In genomic region chr22:40408718-40409612, GRCh38 we compare ENCODE assay signal across 21 cellular contexts. TPM values are rescaled to one million over a fixed set of nuclear protein-coding genes. Genes with fewer than 3 reads are reported as not detected.
DNase-seq lines count a peak whose midpoint lies in the region; ATAC-seq and TF ChIP-seq lines count a peak whose summit lies in the region.
"Had no signal": no experiment of that assay in that cellular context is flagged by ENCODE, and none has a peak within 500 bp of the region (broad histone marks: within the 10 kb centered on the region; RNA-seq: fewer than 3 reads in every experiment).

No MANE protein-coding gene starts in this region.

- peaks cover 13% of the 10 kb centered on the region; the same call in 1 of the 2 replicates for H3K36me3 Mint-ChIP-seq in HFFc6 (ENCODE audit: low read depth)

- no peak for ATAC-seq in Right ventricle myocardium superior (ENCODE audit: poor library complexity)
- ATAC-seq in lower lobe of right lung: no peak
- no peak for ATAC-seq in upper lobe of right lung
- ATAC-seq in GM18873 (IDR thresholded peaks at IDR 0.05; ENCODE audit: low FRiP score, unreplicated experiment): no peak
- ATAC-seq: left ventricle myocardium superior had no signal

- H3K27ac Mint-ChIP-seq in HFFc6: no peak overlapping the region
- H3K27ac Mint-ChIP-seq: neural progenitor cell; T-helper 1 cell treated with Interleukin-12 subunit alpha and Interleukin-12 subunit beta and Interleukin-4 antibody, amounts not matched to agents 30 μg/mL and 1 μg/mL, for 36 hours had no signal

- H3K4me1 Mint-ChIP-seq in HFFc6 (ENCODE audit: low read depth): peaks cover 6% of the 10 kb centered on the region; the same call in 1 of the 2 replicates
- H3K4me1 Mint-ChIP-seq: neural progenitor cell had no signal

- peaks cover 14% of the 10 kb centered on the region for H3K27me3 Mint-ChIP-seq in HFFc6 (ENCODE audit: insufficient read depth)
- H3K27me3 Mint-ChIP-seq: CD4-positive, alpha-beta memory T cell had no signal

- H3K4me1 ChIP-seq in cardiac muscle cell (ENCODE audit: low read depth): peaks cover 7% of the 10 kb centered on the region
- peaks cover 90% of the 10 kb centered on the region for H3K4me1 ChIP-seq in Karpas-422 (ENCODE audit: low read length)
- H3K4me1 ChIP-seq in lower lobe of right lung: no peaks in the 10 kb centered on the region
- H3K4me1 ChIP-seq in upper lobe of right lung: peaks cover under 1% of the 10 kb centered on the region
- H3K4me1 ChIP-seq: neural progenitor cell, SJCRH30, testis had no signal

- no peak overlapping the region for H3K4me3 ChIP-seq in cardiac muscle cell
- no peak overlapping the region for H3K4me3 ChIP-seq in Karpas-422 (ENCODE audit: low read length)
- no peak overlapping the region for H3K4me3 ChIP-seq in lower lobe of right lung
- H3K4me3 ChIP-seq in upper lobe of right lung: no peak overlapping the region
- H3K4me3 ChIP-seq: neural progenitor cell, SJCRH30, testis had no signal

- H3K9me3 Mint-ChIP-seq in HFFc6: no peaks in the 10 kb centered on the region
- H3K9me3 Mint-ChIP-seq: immature natural killer cell; neural progenitor cell; T-helper 1 cell treated with Interleukin-12 subunit alpha and Interleukin-12 subunit beta and Interleukin-4 antibody, amounts not matched to agents 30 μg/mL and 1 μg/mL, for 36 hours had no signal

- H3K79me2 ChIP-seq in Karpas-422 (ENCODE audit: low read length): peaks cover 4% of the 10 kb centered on the region; the same call in 1 of the 2 replicates

- H3K9me2 ChIP-seq in Karpas-422 (replicated peaks; ENCODE audit: insufficient read depth, low read length): no peaks in the 10 kb centered on the region

- intact Hi-C loops in Right ventricle myocardium superior (cut with DNase I) (no loop called here), lower lobe of right lung (cut with DNase I) (no loop called here), upper lobe of right lung (cut with DNase I) (no loop called here)

- H3K27me3 ChIP-seq in cardiac muscle cell: no peaks in the 10 kb centered on the region
- H3K27me3 ChIP-seq in Karpas-422 (ENCODE audit: low read length): no peaks in the 10 kb centered on the region
- no peaks in the 10 kb centered on the region for H3K27me3 ChIP-seq in lower lobe of right lung (ENCODE audit: low read depth)
- H3K27me3 ChIP-seq in upper lobe of right lung: no peaks in the 10 kb centered on the region
- H3K27me3 ChIP-seq: neural progenitor cell, SJCRH30, testis had no signal

- H4K20me1 ChIP-seq in Karpas-422 (ENCODE audit: insufficient read depth, low read depth, low read length): no peaks in the 10 kb centered on the region

- H3K27ac ChIP-seq in cardiac muscle cell: peak overlapping the region; percentile 60
- H3K27ac ChIP-seq in Karpas-422 (ENCODE audit: low read length): peak overlapping the region; percentile 100
- no peak overlapping the region for H3K27ac ChIP-seq in lower lobe of right lung
- no peak overlapping the region for H3K27ac ChIP-seq in upper lobe of right lung
- H3K27ac ChIP-seq: epithelial cell of prostate, neural progenitor cell, SJCRH30, testis had no signal

- TF ChIP-seq CTCF in cardiac muscle cell (IDR thresholded peaks at IDR 0.05; ENCODE audit: low read depth, low read length) (no peak), lower lobe of right lung (IDR thresholded peaks at IDR 0.05) (no peak), upper lobe of right lung (IDR thresholded peaks at IDR 0.05) (no peak), HFFc6 (IDR thresholded peaks at IDR 0.05) (no peak)

- DNase-seq in cardiac muscle cell (ENCODE audit: low read depth in 1 of 2, low spot score in 1 of 2): no peak
- no peak for DNase-seq in Right ventricle myocardium superior
- DNase-seq in Karpas-422: no peak
- DNase-seq in lower lobe of right lung: peak; percentile 14
- peak; percentile 57 for DNase-seq in upper lobe of right lung
- no peak for DNase-seq in HFFc6
- no peak for DNase-seq in NCI-H1048 (lab: John Stamatoyannopoulos, UW)
- DNase-seq: activated CD4-positive, alpha-beta T cell treated with anti-CD3 and anti-CD28 coated beads, Interleukin-2, amount 50 U/mL, for 1 hour; CD4-positive, alpha-beta memory T cell; DMS153; GDM1; immature natural killer cell; NCI-H1092 treated with DMSO at 0.1 percent for 48 hours; NCI-H2029; SJCRH30; testis had no signal

- no peak overlapping the region for H2AFZ ChIP-seq in Karpas-422 (ENCODE audit: low read length)
- H2AFZ ChIP-seq: neural progenitor cell had no signal

- no peak overlapping the region for H3K4me3 Mint-ChIP-seq in HFFc6
- H3K4me3 Mint-ChIP-seq: immature natural killer cell; neural progenitor cell; T-helper 1 cell treated with Interleukin-12 subunit alpha and Interleukin-12 subunit beta and Interleukin-4 antibody, amounts not matched to agents 30 μg/mL and 1 μg/mL, for 36 hours had no signal

- peaks cover 13% of the 10 kb centered on the region for H3K36me3 ChIP-seq in cardiac muscle cell
- H3K36me3 ChIP-seq in Karpas-422 (ENCODE audit: insufficient read depth, low read length): peaks cover 36% of the 10 kb centered on the region
- peaks cover 85% of the 10 kb centered on the region for H3K36me3 ChIP-seq in lower lobe of right lung
- H3K36me3 ChIP-seq in upper lobe of right lung: peaks cover 86% of the 10 kb centered on the region
- H3K36me3 ChIP-seq: neural progenitor cell had no signal

- H3K9me3 ChIP-seq in cardiac muscle cell (ENCODE audit: low read depth) (no peaks in the 10 kb centered on the region), Karpas-422 (ENCODE audit: low read length) (no peaks in the 10 kb centered on the region), lower lobe of right lung (no peaks in the 10 kb centered on the region), upper lobe of right lung (no peaks in the 10 kb centered on the region)
- H3K9me3 ChIP-seq: SJCRH30, testis had no signal

- peak overlapping the region; percentile 27 for H3K9ac ChIP-seq in Karpas-422 (ENCODE audit: low read length)
- H3K9ac ChIP-seq: neural progenitor cell had no signal

- H3K4me2 ChIP-seq in Karpas-422 (ENCODE audit: low read depth, low read length, poor library complexity, severe bottlenecking): no peak overlapping the region
- H3K4me2 ChIP-seq: neural progenitor cell had no signal

RNA-seq across cellular contexts. Expression of gene SGSM3, which starts 38.6 kb away (rescaled TPM):
- total RNA-seq in cardiac muscle cell (85.2 and 96.0 TPM in 2 replicates), Right ventricle myocardium superior (33.6 TPM), lower lobe of right lung (80.3 TPM), upper lobe of right lung (77.6 TPM)
- polyA plus RNA-seq in cardiac muscle cell: 115 and 152 TPM in 2 replicates
- total RNA-seq in Karpas-422 (2014; rRNA removed; shearing (Covaris generic); ENCODE audit: low replicate concordance): 108 and 251 TPM in 2 replicates
- total RNA-seq in HFFc6 (2021; fragmentation: NEBNext Ultra II Directional; extraction: Animal tissue kit (Norgen Biotek cat#: 25700)): 10 to 100 TPM; 41.3 to 52.1 (median 45.5) TPM

Comparison
In these comparisons a context has a peak if more than half of its experiments do, and no peak if none do; other contexts are left out.
1. DNase-seq: peak in lower lobe of right lung (single experiment) and upper lobe of right lung (single experiment); none in cardiac muscle cell (0 of 2), Right ventricle myocardium superior (single experiment), Karpas-422 (single experiment), HFFc6 (single experiment) and NCI-H1048 (single experiment).
2. H3K27ac ChIP-seq: peak in cardiac muscle cell (single experiment) and Karpas-422 (single experiment); none in lower lobe of right lung (single experiment) and upper lobe of right lung (single experiment).